8 cellular contexts compared by ENCODE assay signal in genomic region chr1:209674957-209675566, GRCh38. TPM values are rescaled to one million over a fixed set of nuclear protein-coding genes. Genes with fewer than 3 reads are reported as not detected.
DNase-seq lines count a peak whose midpoint lies in the region; ATAC-seq and TF ChIP-seq lines count a peak whose summit lies in the region.

Gene G0S2 (plus strand): TSS chr1:209675412. CDS start chr1:209675685, 273 bp downstream.

- 11% methylated on average over 8 of the region's 47 CpGs; no CpG with 5 or more reads in 1 of the 2 experiments for WGBS in IMR-90 (ENCODE audit: extremely low coverage in 2 of 2, insufficient read length in 1 of 2), 2 experiments

- 0 out of 2 replicates have a peak within 1 kb of the TSS, but pooled peaks have one; percentile 16 for H3K23ac ChIP-seq in IMR-90 (ENCODE audit: low read depth, low read length)

- H2BK15ac ChIP-seq in IMR-90 (ENCODE audit: low read depth, low read length) = no peak within 1 kb of the TSS

- peak; percentile 75 for ATAC-seq in IMR-90 (ENCODE audit: low read depth)
- peak in 1 of 2 donors; percentile 3 for ATAC-seq in stimulated activated naive B cell treated with anti-CD40 and anti-IgM and Interleukin-4, amounts not matched to agents 10 μg/mL and 1 μg/mL and 100 μg/mL, for 72 hours (replicated peaks)
- ATAC-seq in HG03135 (IDR thresholded peaks at IDR 0.05; ENCODE audit: unreplicated experiment) = no peak

- H3K36me3 ChIP-seq in A673 (ENCODE audit: insufficient read depth, low read length, poor library complexity, severe bottlenecking) (no peaks in the 10 kb centered on the region), IMR-90 (ENCODE audit: control insufficient read depth, insufficient read depth, low read length) (no peaks in the 10 kb centered on the region), endocrine pancreas (ENCODE audit: control insufficient read depth, insufficient read depth, low read length) (no peaks in the 10 kb centered on the region)

- H3K36me3 Mint-ChIP-seq in activated CD4-positive, alpha-beta T cell treated with anti-CD3 and anti-CD28 coated beads, Interleukin-2, amount 10 ng/mL, durations not matched to agents 7 days and 5 days (ENCODE audit: low read depth) = peaks cover 4% of the 10 kb centered on the region
- no peaks in the 10 kb centered on the region for H3K36me3 Mint-ChIP-seq in stimulated activated naive B cell treated with anti-CD40 and anti-IgM and Interleukin-4, amounts not matched to agents 10 μg/mL and 1 μg/mL and 100 μg/mL, for 72 hours

- H2BK5ac ChIP-seq in IMR-90 (ENCODE audit: low read depth, low read length, poor library complexity, severe bottlenecking) = no peak within 1 kb of the TSS

- H4K91ac ChIP-seq in IMR-90 (ENCODE audit: insufficient read depth, low read depth, low read length) = no peak within 1 kb of the TSS

- no peaks in the 10 kb centered on the region for H3K9me1 ChIP-seq in IMR-90 (ENCODE audit: insufficient read depth, low read length)

- TF ChIP-seq POLR2A in IMR-90 (IDR thresholded peaks at IDR 0.05; ENCODE audit: low read depth, low read length) = no peak

- in situ Hi-C loops in IMR-90 (cut with MboI; ENCODE audit: low sequenced_read_pairs) = no loop called here
- in situ Hi-C loops in KBM-7 (cut with MboI; ENCODE audit: low pct_unique_long_range_greater_than_20kb, low sequenced_read_pairs) = loop anchor here (25.0 kb wide), 1 partner anchor 88 kb away; the partner anchor contains the start of gene CAMK1G

- H3K9me3 ChIP-seq in A673 (ENCODE audit: low read depth, low read length, poor library complexity, severe bottlenecking) (no peaks in the 10 kb centered on the region), IMR-90 (ENCODE audit: control insufficient read depth, insufficient read depth, low read length) (0 out of 2 replicates have a peak, but pooled peaks cover 3% of the 10 kb centered on the region), endocrine pancreas (ENCODE audit: control insufficient read depth, low read length) (no peaks in the 10 kb centered on the region)

- H4K5ac ChIP-seq in IMR-90 (ENCODE audit: low read depth, low read length) = no peak within 1 kb of the TSS

- H2AFZ ChIP-seq in IMR-90 (replicated peaks; ENCODE audit: low read length, poor library complexity) = peak within 1 kb of the TSS; percentile 88

- H2BK20ac ChIP-seq in IMR-90 (ENCODE audit: low read depth, low read length) = no peak within 1 kb of the TSS

- H3K27ac ChIP-seq in A673 (ENCODE audit: low read depth, low read length, poor library complexity, severe bottlenecking) = no peak within 1 kb of the TSS
- H3K27ac ChIP-seq in IMR-90 (ENCODE audit: insufficient read depth, low read length) = no peak within 1 kb of the TSS

- peaks cover 49% of the 10 kb centered on the region for H3K4me1 Mint-ChIP-seq in activated CD4-positive, alpha-beta T cell treated with anti-CD3 and anti-CD28 coated beads, Interleukin-2, amount 10 ng/mL, durations not matched to agents 7 days and 5 days
- peaks cover 34 to 44% of the 10 kb centered on the region in 2 donors for H3K4me1 Mint-ChIP-seq in stimulated activated naive B cell treated with anti-CD40 and anti-IgM and Interleukin-4, amounts not matched to agents 10 μg/mL and 1 μg/mL and 100 μg/mL, for 72 hours

- H3K79me1 ChIP-seq in IMR-90 (ENCODE audit: low read depth in 1 of 2, low read length in 2 of 2) = no peaks in the 10 kb centered on the region

- no peak within 1 kb of the TSS for H2AK5ac ChIP-seq in IMR-90 (ENCODE audit: low read depth, low read length)

- dilution Hi-C loops in IMR-90 (cut with HindIII; ENCODE audit: low sequenced_read_pairs, unreplicated experiment) = no loop called here

- H3K18ac ChIP-seq in IMR-90 (ENCODE audit: low read depth, low read length) = no peak within 1 kb of the TSS

- H3K4me3 Mint-ChIP-seq in activated CD4-positive, alpha-beta T cell treated with anti-CD3 and anti-CD28 coated beads, Interleukin-2, amount 10 ng/mL, durations not matched to agents 7 days and 5 days = peak within 1 kb of the TSS; percentile 53
- peak within 1 kb of the TSS; percentile 62 to 70 for H3K4me3 Mint-ChIP-seq in stimulated activated naive B cell treated with anti-CD40 and anti-IgM and Interleukin-4, amounts not matched to agents 10 μg/mL and 1 μg/mL and 100 μg/mL, for 72 hours

- no peaks in the 10 kb centered on the region for H4K20me1 ChIP-seq in IMR-90 (ENCODE audit: insufficient read depth, low read length)

- H3K27ac Mint-ChIP-seq in activated CD4-positive, alpha-beta T cell treated with anti-CD3 and anti-CD28 coated beads, Interleukin-2, amount 10 ng/mL, durations not matched to agents 7 days and 5 days = no peak within 1 kb of the TSS
- peak within 1 kb of the TSS; percentile 59 for H3K27ac Mint-ChIP-seq in stimulated activated naive B cell treated with anti-CD40 and anti-IgM and Interleukin-4, amounts not matched to agents 10 μg/mL and 1 μg/mL and 100 μg/mL, for 72 hours

- no peak for TF ChIP-seq RAD21 in IMR-90 (IDR thresholded peaks at IDR 0.05; ENCODE audit: low read length)

- intact Hi-C loops in A673 (cut with micrococcal nuclease; ENCODE audit: unreplicated experiment) = no loop called here
- intact Hi-C loops in IMR-90 (cut with micrococcal nuclease) = no loop called here

- DNase-seq in A673 (ENCODE audit: low spot score) = peak; percentile 48
- DNase-seq in IMR-90 = peak; percentile 21
- no peak for DNase-seq in activated CD4-positive, alpha-beta T cell treated with anti-CD3 and anti-CD28 coated beads, Interleukin-2, amount 10 ng/mL, durations not matched to agents 7 days and 5 days
- DNase-seq in medulla oblongata (ENCODE audit: extremely low spot score) = peak; percentile 69
- DNase-seq in stimulated activated naive B cell treated with anti-CD40 and anti-IgM and Interleukin-4, amounts not matched to agents 10 μg/mL and 1 μg/mL and 100 μg/mL, for 72 hours = no peak
- no peak for DNase-seq in KBM-7

- peak within 1 kb of the TSS; percentile 9 for H2AK9ac ChIP-seq in IMR-90 (replicated peaks; ENCODE audit: low read depth, low read length, poor library complexity)

- H4K8ac ChIP-seq in IMR-90 (ENCODE audit: low read depth in 2 of 2, low read length in 2 of 2) = no peak within 1 kb of the TSS

- no peak within 1 kb of the TSS for H2BK120ac ChIP-seq in IMR-90 (ENCODE audit: low read depth, low read length)

- peaks cover 3% of the 10 kb centered on the region for H3K9me3 Mint-ChIP-seq in activated CD4-positive, alpha-beta T cell treated with anti-CD3 and anti-CD28 coated beads, Interleukin-2, amount 10 ng/mL, durations not matched to agents 7 days and 5 days
- peaks cover 3 to 4% of the 10 kb centered on the region in 2 donors for H3K9me3 Mint-ChIP-seq in stimulated activated naive B cell treated with anti-CD40 and anti-IgM and Interleukin-4, amounts not matched to agents 10 μg/mL and 1 μg/mL and 100 μg/mL, for 72 hours

- peaks cover 10% of the 10 kb centered on the region for H3K4me1 ChIP-seq in A673 (ENCODE audit: insufficient read depth, low read length, poor library complexity, severe bottlenecking)
- H3K4me1 ChIP-seq in IMR-90 (ENCODE audit: control insufficient read depth, insufficient read depth, low read length) = peaks cover 3% of the 10 kb centered on the region; the same call in 1 of the 2 replicates
- no peaks in the 10 kb centered on the region for H3K4me1 ChIP-seq in endocrine pancreas (ENCODE audit: control insufficient read depth, insufficient read depth, low read length)

- no peak within 1 kb of the TSS for H3K14ac ChIP-seq in IMR-90 (replicated peaks; ENCODE audit: low read depth, low read length)

- POLR2A ChIA-PET in A673 (lab: Charles Lee; ENCODE audit: low non-redundant PET) (no interaction called here), IMR-90 (lab: Charles Lee; ENCODE audit: unreplicated experiment) (no interaction called here)
- POLR2A ChIA-PET in activated CD4-positive, alpha-beta T cell treated with anti-CD3 and anti-CD28 coated beads, Interleukin-2, amount 10 ng/mL, durations not matched to agents 7 days and 5 days (lab: Charles Lee) = no interaction called here

- TF ChIP-seq CTCF in A673 (conservative IDR thresholded peaks at IDR 0.05; ENCODE audit: low read depth, low read length) (no peak), IMR-90 (conservative IDR thresholded peaks at IDR 0.05; ENCODE audit: low read depth, low read length) (no peak)

- H3K56ac ChIP-seq in IMR-90 (ENCODE audit: extremely low read depth, insufficient read depth, low read length) = no peak within 1 kb of the TSS

- H3K9ac ChIP-seq in IMR-90 (ENCODE audit: low read depth, low read length) = peak within 1 kb of the TSS; percentile 19
- peak within 1 kb of the TSS; percentile 69 for H3K9ac ChIP-seq in endocrine pancreas (ENCODE audit: control insufficient read depth, insufficient read depth, low read length)

- H3K4me3 ChIP-seq in A673 (ENCODE audit: low read depth, low read length, poor library complexity, severe bottlenecking) (peak within 1 kb of the TSS; percentile 52), IMR-90 (ENCODE audit: insufficient read depth, low read depth, low read length) (peak within 1 kb of the TSS; percentile 19), endocrine pancreas (ENCODE audit: control insufficient read depth, insufficient read depth, low read length) (peak within 1 kb of the TSS; percentile 68)

- CTCF ChIA-PET in A673 (lab: Charles Lee) = interaction anchor here (0.7 kb wide), 1 partner anchor 772 kb away, joined by 3 read pairs; no protein-coding TSS in a partner anchor
- CTCF ChIA-PET in IMR-90 (lab: Yijun Ruan, JAX) = no interaction called here
- CTCF ChIA-PET in activated CD4-positive, alpha-beta T cell treated with anti-CD3 and anti-CD28 coated beads, Interleukin-2, amount 10 ng/mL, durations not matched to agents 7 days and 5 days (lab: Charles Lee) = interaction anchor here (1.2 to 3.7 kb wide), 10 partner anchors 9 to 73 kb away, joined by 3 to 20 read pairs (median 5); no protein-coding TSS in a partner anchor

- peaks cover 21% of the 10 kb centered on the region for H3K27me3 ChIP-seq in A673 (replicated peaks; ENCODE audit: insufficient read depth, low read depth, low read length, poor library complexity)
- peaks cover 24% of the 10 kb centered on the region for H3K27me3 ChIP-seq in IMR-90 (ENCODE audit: control insufficient read depth, insufficient read depth, low read length)
- H3K27me3 ChIP-seq in endocrine pancreas (ENCODE audit: control insufficient read depth, insufficient read depth, low read length) = no peaks in the 10 kb centered on the region

- H3K4ac ChIP-seq in IMR-90 (ENCODE audit: low read depth, low read length) = no peak within 1 kb of the TSS

- peak within 1 kb of the TSS; percentile 40 for H3K4me2 ChIP-seq in IMR-90 (ENCODE audit: low read depth, low read length)

- no TSS peak for BruUV-seq in A673 (replicated peaks; lab: Mats Ljungman, UMichigan)
- no TSS peak for BruUV-seq in IMR-90 (replicated peaks; lab: Mats Ljungman, UMichigan)

- H3K27me3 Mint-ChIP-seq in activated CD4-positive, alpha-beta T cell treated with anti-CD3 and anti-CD28 coated beads, Interleukin-2, amount 10 ng/mL, durations not matched to agents 7 days and 5 days = peaks cover 54% of the 10 kb centered on the region
- H3K27me3 Mint-ChIP-seq in stimulated activated naive B cell treated with anti-CD40 and anti-IgM and Interleukin-4, amounts not matched to agents 10 μg/mL and 1 μg/mL and 100 μg/mL, for 72 hours = peaks cover 56 to 72% of the 10 kb centered on the region in 2 donors

RNA-seq across cellular contexts. Expression of gene G0S2, which starts in this region (rescaled TPM):
- 5.8 and 9.0 TPM in 2 replicates for total RNA-seq in A673 (2021)
- 0.36 and 1.9 TPM in 2 replicates for total RNA-seq in IMR-90 (2012; rRNA removed)
- 0.36 and 0.53 TPM in 2 replicates for polyA plus RNA-seq in IMR-90 (2012; rRNA removed)
- 0.82 and 0.94 TPM in 2 replicates for polyA plus RNA-seq in IMR-90 (2012; cell fraction: cytosol; rRNA removed)
- polyA plus RNA-seq in IMR-90 (2012; cell fraction: nucleus; rRNA removed; ENCODE audit: low replicate concordance) = 0.14 and 0.33 TPM in 2 replicates
- total RNA-seq in activated CD4-positive, alpha-beta T cell treated with anti-CD3 and anti-CD28 coated beads, Interleukin-2, amount 10 ng/mL, durations not matched to agents 7 days and 5 days = under 1 TPM; 0.56 to 0.64 TPM

Comparison
In these comparisons a context has a peak if more than half of its experiments do, and no peak if none do; other contexts are left out.
1. DNase-seq: peak in A673 (single experiment), IMR-90 (single experiment) and medulla oblongata (single experiment); none in activated CD4-positive, alpha-beta T cell treated with anti-CD3 and anti-CD28 coated beads, Interleukin-2, amount 10 ng/mL, durations not matched to agents 7 days and 5 days (single experiment), stimulated activated naive B cell treated with anti-CD40 and anti-IgM and Interleukin-4, amounts not matched to agents 10 μg/mL and 1 μg/mL and 100 μg/mL, for 72 hours (single experiment) and KBM-7 (single experiment).
2. Peak in every context shown above with its lines, with median percentiles within 50 percentile points of each other: H3K4me3 ChIP-seq.